8 cellular contexts compared by ENCODE assay signal in genomic region chr6:159342146-159342545, GRCh38.
"Had no signal": no experiment of that assay in that cellular context is flagged by ENCODE, and none has a peak within 500 bp of the region (broad histone marks: within the 10 kb centered on the region; RNA-seq: fewer than 3 reads in every experiment).

No MANE protein-coding gene starts in this region.

- ATAC-seq: GM12878 had no signal

- DNase-seq: GDM1, GF-D8 had no signal

- H3K4me3 ChIP-seq: GM12878 had no signal

- FAIRE-seq: G401.6, GM12878, GM12891, GM12892, GM18507, GM19239 had no signal
